In genomic region chr10:12327074-12327473, GRCh38 we compare ENCODE assay signal across 20 cellular contexts. TPM values are rescaled to one million over a fixed set of nuclear protein-coding genes. Genes with fewer than 3 reads are reported as not detected.
DNase-seq lines count a peak whose midpoint lies in the region; ATAC-seq, FAIRE-seq and TF ChIP-seq lines count a peak whose summit lies in the region.
"Had no signal": no experiment of that assay in that cellular context is flagged by ENCODE, and none has a peak within 500 bp of the region (broad histone marks: within the 10 kb centered on the region; RNA-seq: fewer than 3 reads in every experiment).

No MANE protein-coding gene starts in this region.

- 96% methylated on average over 3 of the region's 3 CpGs for WGBS in A549 (ENCODE audit: missing lambda C conversion rate)
- WGBS in esophagus, 2 donors: 41 to 52% methylated on average over 3 of the region's 3 CpGs

- H3K27ac Mint-ChIP-seq in type B pancreatic cell: peak overlapping the region; percentile 83
- H3K27ac Mint-ChIP-seq: B cell; CD8-positive, alpha-beta T cell; HFFc6 had no signal

- intact Hi-C loops in mucosa of descending colon (cut with DNase I, micrococcal nuclease): no loop called here

- H3K4me2 ChIP-seq in A549: no peak overlapping the region

- POLR2A ChIA-PET in A549 (lab: Yijun Ruan, JAX): interaction anchor here (0.9 kb wide), 1 partner anchor 28 kb away, joined by 3 read pairs; no protein-coding TSS in a partner anchor

- H3K27ac ChIP-seq in A549: peak overlapping the region; percentile 67 to 93; a peak in 3 of 6 replicates
- H3K27ac ChIP-seq in esophagus (ENCODE audit: low read depth in 2 of 2, low read length in 1 of 2): peak overlapping the region; percentile 87 to 94
- H3K27ac ChIP-seq: BLaER1 treated with 17β-estradiol and CSF1 and Interleukin-3, amounts not matched to agents 10 nM and 100 nM; HL-60 had no signal

- no peaks in the 10 kb centered on the region for H3K36me3 ChIP-seq in esophagus (ENCODE audit: control insufficient read depth in 2 of 2, insufficient read depth in 2 of 2, low read length in 1 of 2)
- no peaks in the 10 kb centered on the region for H3K36me3 ChIP-seq in mucosa of descending colon (ENCODE audit: low read depth)
- H3K36me3 ChIP-seq: BLaER1 treated with 17β-estradiol and CSF1 and Interleukin-3, amounts not matched to agents 10 nM and 100 nM had no signal

- TF ChIP-seq CTCF in A549 (IDR thresholded peaks at IDR 0.05): no peak
- no peak for TF ChIP-seq CTCF in omental fat pad (IDR thresholded peaks at IDR 0.05)
- TF ChIP-seq CTCF in type B pancreatic cell (conservative IDR thresholded peaks at IDR 0.05): no peak
- no peak for TF ChIP-seq CTCF in mucosa of descending colon (IDR thresholded peaks at IDR 0.05)

- no peaks in the 10 kb centered on the region for H3K27me3 ChIP-seq in esophagus (ENCODE audit: control insufficient read depth in 1 of 2, insufficient read depth in 2 of 2, low read length in 2 of 2)
- H3K27me3 ChIP-seq: BLaER1 treated with 17β-estradiol and CSF1 and Interleukin-3, amounts not matched to agents 10 nM and 100 nM had no signal

- DNase-seq in A549 (ENCODE audit: low read depth in 1 of 2, low spot score in 1 of 2) (no peak), omental fat pad (ENCODE audit: low spot score) (no peak), type B pancreatic cell (ENCODE audit: extremely low spot score, unreplicated experiment) (no peak), RCC 7860 (ENCODE audit: low spot score) (no peak), NCI-H1105 treated with DMSO at 0.1 percent for 48 hours (lab: John Stamatoyannopoulos, UW) (no peak), mucosa of descending colon (no peak)
- DNase-seq: 8988T; Calu3; CD8-positive, alpha-beta T cell; GOT3; H7; HFFc6 had no signal

- peaks cover 6% of the 10 kb centered on the region for H3K27me3 Mint-ChIP-seq in type B pancreatic cell
- H3K27me3 Mint-ChIP-seq: B cell had no signal

- H3K4me1 Mint-ChIP-seq in type B pancreatic cell (ENCODE audit: unreplicated experiment): peaks cover 8% of the 10 kb centered on the region

- ATAC-seq in A549 (no peak; a peak in 1 of 6 replicates), omental fat pad (ENCODE audit: low FRiP score) (peak; percentile 14), mucosa of descending colon (no peak)
- ATAC-seq: CD8-positive, alpha-beta T cell; HCT116 had no signal

- no peak for TF ChIP-seq POLR2A in A549 (IDR thresholded peaks at IDR 0.05; ENCODE audit: low read length)

- FAIRE-seq in A549 (lab: Jason Lieb, UNC) (no peak), RCC 7860 (lab: Jason Lieb, UNC) (no peak)
- FAIRE-seq: G401.6, GM12892, GM18507 had no signal

- H3K36me3 Mint-ChIP-seq in type B pancreatic cell: no peaks in the 10 kb centered on the region
- H3K36me3 Mint-ChIP-seq: CD8-positive, alpha-beta T cell had no signal

- H3K9me3 ChIP-seq in A549 (no peaks in the 10 kb centered on the region), esophagus (ENCODE audit: control insufficient read depth in 2 of 2, insufficient read depth in 1 of 2, low read depth in 1 of 2, low read length in 1 of 2) (no peaks in the 10 kb centered on the region), mucosa of descending colon (no peaks in the 10 kb centered on the region)
- H3K9me3 ChIP-seq: BLaER1 treated with 17β-estradiol and CSF1 and Interleukin-3, amounts not matched to agents 10 nM and 100 nM had no signal

- TF ChIP-seq EP300 in A549 (IDR thresholded peaks at IDR 0.05): no peak

- H3K9me3 Mint-ChIP-seq in type B pancreatic cell: no peaks in the 10 kb centered on the region
- H3K9me3 Mint-ChIP-seq: CD8-positive, alpha-beta T cell; HFFc6 had no signal

- H3K4me1 ChIP-seq in A549 (peaks cover 35% of the 10 kb centered on the region), esophagus (ENCODE audit: control insufficient read depth in 2 of 2, insufficient read depth in 2 of 2, low read length in 1 of 2) (peaks cover 3 to 4% of the 10 kb centered on the region in 2 donors), mucosa of descending colon (ENCODE audit: low read depth) (peaks cover 3% of the 10 kb centered on the region)

- no peak for TF ChIP-seq RAD21 in A549 (conservative IDR thresholded peaks at IDR 0.05 in 1 of 2, IDR thresholded peaks at IDR 0.05 in 1 of 2)

- H3K4me3 Mint-ChIP-seq in type B pancreatic cell: no peak overlapping the region
- H3K4me3 Mint-ChIP-seq: B cell; CD8-positive, alpha-beta T cell; HFFc6 had no signal

- CTCF ChIA-PET in A549 (lab: Yijun Ruan, JAX): interaction anchor here (0.7 to 2.7 kb wide), 4 partner anchors 25 to 140 kb away, joined by 3 to 10 read pairs (median 3); no protein-coding TSS in a partner anchor

- H3K4me3 ChIP-seq in A549 (no peak overlapping the region), esophagus (ENCODE audit: low read depth in 1 of 2, low read length in 2 of 2) (no peak overlapping the region), mucosa of descending colon (no peak overlapping the region)
- H3K4me3 ChIP-seq: BLaER1 treated with 17β-estradiol and CSF1 and Interleukin-3, amounts not matched to agents 10 nM and 100 nM had no signal

TF ChIP-seq in A549, 52 proteins besides CTCF, POLR2A, EP300 and RAD21:
- no peak for TF ChIP-seq RNF2 (IDR thresholded peaks at IDR 0.05; ENCODE audit: borderline replicate concordance, low read depth)
- TF ChIP-seq SMC3 (IDR thresholded peaks at IDR 0.05): no peak
- no peak for TF ChIP-seq HDAC2 (IDR thresholded peaks at IDR 0.05)
- TF ChIP-seq BCL3 (IDR thresholded peaks at IDR 0.05): no peak
- TF ChIP-seq, protein P1, sequence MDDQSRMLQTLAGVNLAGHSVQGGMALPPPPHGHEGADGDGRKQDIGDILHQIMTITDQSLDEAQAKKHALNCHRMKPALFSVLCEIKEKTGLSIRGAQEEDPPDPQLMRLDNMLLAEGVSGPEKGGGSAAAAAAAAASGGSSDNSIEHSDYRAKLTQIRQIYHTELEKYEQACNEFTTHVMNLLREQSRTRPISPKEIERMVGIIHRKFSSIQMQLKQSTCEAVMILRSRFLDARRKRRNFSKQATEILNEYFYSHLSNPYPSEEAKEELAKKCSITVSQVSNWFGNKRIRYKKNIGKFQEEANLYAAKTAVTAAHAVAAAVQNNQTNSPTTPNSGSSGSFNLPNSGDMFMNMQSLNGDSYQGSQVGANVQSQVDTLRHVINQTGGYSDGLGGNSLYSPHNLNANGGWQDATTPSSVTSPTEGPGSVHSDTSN (IDR thresholded peaks at IDR 0.05): no peak
- TF ChIP-seq, protein P2, sequence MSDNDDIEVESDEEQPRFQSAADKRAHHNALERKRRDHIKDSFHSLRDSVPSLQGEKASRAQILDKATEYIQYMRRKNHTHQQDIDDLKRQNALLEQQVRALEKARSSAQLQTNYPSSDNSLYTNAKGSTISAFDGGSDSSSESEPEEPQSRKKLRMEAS (IDR thresholded peaks at IDR 0.05): no peak
- no peak for TF ChIP-seq ELK1 (IDR thresholded peaks at IDR 0.05; ENCODE audit: low read depth, low read length)

RNA-seq across cellular contexts. Expression of gene CAMK1D, which starts 22.3 kb away (rescaled TPM):
- polyA plus RNA-seq in A549 (2011; rRNA removed) (12.5 and 15.0 TPM in 2 replicates), A549 (2017; fragmentation: RNase III; extraction: RNeasy Plus Mini Kit Qiagen cat#74134 plus additional on column Dnase treatment) (6.5 to 7.5 TPM (median 6.6 TPM) in 3 replicates), esophagus (1 to 10 TPM; 5.4 to 5.6 TPM)
- 3.2 and 4.0 TPM in 2 replicates for polyA plus RNA-seq in A549 (2012; cell fraction: cytosol; rRNA removed)
- polyA plus RNA-seq in A549 (2012; cell fraction: nucleus; rRNA removed): 4.1 and 5.6 TPM in 2 replicates
- 10.0 and 10.2 TPM in 2 replicates for polyA minus RNA-seq in A549 (2011; rRNA and poly(A)+ RNA removed)
- total RNA-seq in omental fat pad (10 to 100 TPM in 1 of 4 donors, 1 to 10 TPM in 3; 6.0 to 15.8 (median 8.8) TPM), type B pancreatic cell (ENCODE audit: low replicate concordance) (12.2 and 29.2 TPM in 2 replicates), mucosa of descending colon (10 to 100 TPM; 20.6 to 48.5 (median 32.8) TPM)
